ENCODE assay signal across 8 cellular contexts in genomic region chr1:25033828-25034451, GRCh38.
DNase-seq lines count a peak whose midpoint lies in the region; ATAC-seq and TF ChIP-seq lines count a peak whose summit lies in the region.

No MANE protein-coding gene starts in this region.

- POLR2A ChIA-PET in CD4-positive, alpha-beta T cell (lab: Charles Lee) = interaction anchor here (3.7 to 7.5 kb wide), 2 partner anchors 11 to 105 kb away, joined by 29 to 100 read pairs; partner anchors contain the start of gene RUNX3
- POLR2A ChIA-PET in activated naive CD8-positive, alpha-beta T cell treated with anti-CD3 and anti-CD28 coated beads, Interleukin-2, amount 10 ng/mL, durations not matched to agents 7 days and 5 days (lab: Charles Lee) = interaction anchor here (1.0 to 7.7 kb wide), 16 partner anchors 9 to 105 kb away, joined by 3 to 154 read pairs (median 5); partner anchors contain the start of gene RUNX3

- no peak overlapping the region for H3K4me3 Mint-ChIP-seq in CD4-positive, alpha-beta T cell
- H3K4me3 Mint-ChIP-seq in activated naive CD8-positive, alpha-beta T cell treated with anti-CD3 and anti-CD28 coated beads, Interleukin-2, amount 10 ng/mL, durations not matched to agents 7 days and 5 days = peak overlapping the region; percentile 88

- no peak overlapping the region for H3K27ac ChIP-seq in CD4-positive, alpha-beta T cell (ENCODE audit: low read depth, low read length)

- intact Hi-C loops in CD4-positive, alpha-beta T cell (cut with DNase I, micrococcal nuclease) = loop anchor here in 1 of 2 experiments (5.0 kb wide), 1 partner anchor 42 kb away; no protein-coding TSS in a partner anchor

- ATAC-seq in CD4-positive, alpha-beta T cell (ENCODE audit: poor library complexity) = no peak
- ATAC-seq in HG02981 (IDR thresholded peaks at IDR 0.05; ENCODE audit: unreplicated experiment) (peak; percentile 20), GM19452 (IDR thresholded peaks at IDR 0.05; ENCODE audit: unreplicated experiment) (no peak)
- ATAC-seq in activated naive CD8-positive, alpha-beta T cell treated with anti-CD3 and anti-CD28 coated beads, Interleukin-2, amount 10 ng/mL, durations not matched to agents 7 days and 5 days (ENCODE audit: low read depth) = no peak

- H3K9me3 Mint-ChIP-seq in CD4-positive, alpha-beta T cell = no peaks in the 10 kb centered on the region
- no peaks in the 10 kb centered on the region for H3K9me3 Mint-ChIP-seq in activated naive CD8-positive, alpha-beta T cell treated with anti-CD3 and anti-CD28 coated beads, Interleukin-2, amount 10 ng/mL, durations not matched to agents 7 days and 5 days

- H3K36me3 Mint-ChIP-seq in CD4-positive, alpha-beta T cell (ENCODE audit: low read depth) = no peaks in the 10 kb centered on the region
- no peaks in the 10 kb centered on the region for H3K36me3 Mint-ChIP-seq in activated naive CD8-positive, alpha-beta T cell treated with anti-CD3 and anti-CD28 coated beads, Interleukin-2, amount 10 ng/mL, durations not matched to agents 7 days and 5 days

- CTCF ChIA-PET in CD4-positive, alpha-beta T cell (lab: Charles Lee) = interaction anchor here (2.6 kb wide), 1 partner anchor 102 kb away, joined by 20 read pairs; no protein-coding TSS in a partner anchor

- H3K27me3 ChIP-seq in CD4-positive, alpha-beta T cell (ENCODE audit: control insufficient read depth, insufficient read depth, low read length) = no peaks in the 10 kb centered on the region

- H3K9me3 ChIP-seq in CD4-positive, alpha-beta T cell (ENCODE audit: control insufficient read depth, low read length) = no peaks in the 10 kb centered on the region

- TF ChIP-seq CTCF in CD4-positive, alpha-beta T cell (IDR thresholded peaks at IDR 0.05) = no peak

- peak overlapping the region; percentile 84 for H3K27ac Mint-ChIP-seq in CD4-positive, alpha-beta T cell
- H3K27ac Mint-ChIP-seq in activated naive CD8-positive, alpha-beta T cell treated with anti-CD3 and anti-CD28 coated beads, Interleukin-2, amount 10 ng/mL, durations not matched to agents 7 days and 5 days = no peak overlapping the region

- H3K27me3 Mint-ChIP-seq in CD4-positive, alpha-beta T cell = no peaks in the 10 kb centered on the region
- H3K27me3 Mint-ChIP-seq in activated naive CD8-positive, alpha-beta T cell treated with anti-CD3 and anti-CD28 coated beads, Interleukin-2, amount 10 ng/mL, durations not matched to agents 7 days and 5 days = no peaks in the 10 kb centered on the region

- peaks cover 65% of the 10 kb centered on the region for H3K4me1 Mint-ChIP-seq in CD4-positive, alpha-beta T cell (ENCODE audit: low read depth)
- H3K4me1 Mint-ChIP-seq in activated naive CD8-positive, alpha-beta T cell treated with anti-CD3 and anti-CD28 coated beads, Interleukin-2, amount 10 ng/mL, durations not matched to agents 7 days and 5 days = peaks cover 69% of the 10 kb centered on the region

- DNase-seq in CD4-positive, alpha-beta T cell = no peak
- DNase-seq in activated naive CD8-positive, alpha-beta T cell treated with anti-CD3 and anti-CD28 coated beads, Interleukin-2, amount 10 ng/mL, durations not matched to agents 7 days and 5 days = peak; percentile 75
- DNase-seq in mucosa of gallbladder (ENCODE audit: low spot score) (peak; percentile 60), occipital lobe (lab: John Stamatoyannopoulos, UW) (no peak), HUDEP-2 (lab: John Stamatoyannopoulos, UW; ENCODE audit: unreplicated experiment in 76 of 76) (no peak), NCI-H146 (lab: John Stamatoyannopoulos, UW) (no peak)

Comparison
In these comparisons a context has a peak if more than half of its experiments do, and no peak if none do; other contexts are left out.
1. DNase-seq: peak in activated naive CD8-positive, alpha-beta T cell treated with anti-CD3 and anti-CD28 coated beads, Interleukin-2, amount 10 ng/mL, durations not matched to agents 7 days and 5 days (single experiment) and mucosa of gallbladder (single experiment); none in CD4-positive, alpha-beta T cell (0 of 10), occipital lobe (single experiment), HUDEP-2 (0 of 76) and NCI-H146 (single experiment).